11 cellular contexts compared by ENCODE assay signal in genomic region chr17:36934759-36935630, GRCh38. TPM values are rescaled to one million over a fixed set of nuclear protein-coding genes. Genes with fewer than 3 reads are reported as not detected.
DNase-seq lines count a peak whose midpoint lies in the region; ATAC-seq, FAIRE-seq and TF ChIP-seq lines count a peak whose summit lies in the region.
"Had no signal": no experiment of that assay in that cellular context is flagged by ENCODE, and none has a peak within 500 bp of the region (broad histone marks: within the 10 kb centered on the region; RNA-seq: fewer than 3 reads in every experiment).

No MANE protein-coding gene starts in this region.

- H4K20me1 ChIP-seq in IMR-90 (ENCODE audit: insufficient read depth, low read length) = peaks cover 30% of the 10 kb centered on the region
- no peaks in the 10 kb centered on the region for H4K20me1 ChIP-seq in mammary epithelial cell (ENCODE audit: insufficient read depth, low read length)

- BruUV-seq in IMR-90 (replicated peaks; lab: Mats Ljungman, UMichigan) = no TSS peak
- no TSS peak for BruUV-seq in mammary epithelial cell (replicated peaks; lab: Mats Ljungman, UMichigan)

- no peak overlapping the region for H3K14ac ChIP-seq in IMR-90 (replicated peaks; ENCODE audit: low read depth, low read length)

- no peak overlapping the region for H3K23ac ChIP-seq in IMR-90 (ENCODE audit: low read depth, low read length)

- FAIRE-seq in HTR-8/SVneo (lab: Jason Lieb, UNC) = no peak

- POLR2A ChIA-PET in IMR-90 (lab: Charles Lee; ENCODE audit: unreplicated experiment) = no interaction called here

- no peak overlapping the region for H3K27ac ChIP-seq in IMR-90 (ENCODE audit: insufficient read depth, low read length)
- no peak overlapping the region for H3K27ac ChIP-seq in mammary epithelial cell (ENCODE audit: insufficient read depth, low read depth, low read length)
- no peak overlapping the region for H3K27ac ChIP-seq in ovary
- H3K27ac ChIP-seq: body of pancreas had no signal

- DNase-seq in D341Med (ENCODE audit: low spot score) (peak; percentile 80), IMR-90 (no peak), mammary epithelial cell (no peak), natural killer cell (peak; percentile 38), HTR-8/SVneo (ENCODE audit: insufficient read length, low spot score) (no peak), ovary (no peak), GF-D8 (lab: John Stamatoyannopoulos, UW) (no peak)
- DNase-seq: body of pancreas, NCI-H774, occipital lobe had no signal

- TF ChIP-seq POLR2A in IMR-90 (IDR thresholded peaks at IDR 0.05; ENCODE audit: low read depth, low read length) (no peak), ovary (IDR thresholded peaks at IDR 0.05) (no peak)

- H3K9me1 ChIP-seq in IMR-90 (ENCODE audit: insufficient read depth, low read length) = peaks cover 7% of the 10 kb centered on the region; the same call in 1 of the 2 replicates

- no peak for TF ChIP-seq RAD21 in IMR-90 (IDR thresholded peaks at IDR 0.05; ENCODE audit: low read length)

- peak overlapping the region; percentile 40 for H2AK9ac ChIP-seq in IMR-90 (replicated peaks; ENCODE audit: low read depth, low read length, poor library complexity)

- H3K4me3 Mint-ChIP-seq in natural killer cell = peak overlapping the region; percentile 76

- H3K27me3 ChIP-seq in IMR-90 (ENCODE audit: control insufficient read depth, insufficient read depth, low read length) (peaks cover 99% of the 10 kb centered on the region), mammary epithelial cell (ENCODE audit: insufficient read depth, low read length) (peaks cover 98% of the 10 kb centered on the region), ovary (peaks cover 23% of the 10 kb centered on the region)

- no peak overlapping the region for H2BK15ac ChIP-seq in IMR-90 (ENCODE audit: low read depth, low read length)

- no peak overlapping the region for H3K27ac Mint-ChIP-seq in natural killer cell

- no peak overlapping the region for H2AK5ac ChIP-seq in IMR-90 (ENCODE audit: low read depth, low read length)

- TF ChIP-seq EP300 in ovary (IDR thresholded peaks at IDR 0.05) = no peak

- H3K18ac ChIP-seq in IMR-90 (ENCODE audit: low read depth, low read length) = no peak overlapping the region

- ATAC-seq in IMR-90 (ENCODE audit: low read depth) (peak; percentile 15; the same call in 1 of the 2 replicates), natural killer cell (peak in 2 of 3 donors; percentile 35 to 50), GM18870 (IDR thresholded peaks at IDR 0.05; ENCODE audit: unreplicated experiment) (no peak)
- ATAC-seq: body of pancreas had no signal

- dilution Hi-C loops in IMR-90 (cut with HindIII; ENCODE audit: low sequenced_read_pairs, unreplicated experiment) (no loop called here), mammary epithelial cell (cut with HindIII; ENCODE audit: low sequenced_read_pairs) (no loop called here)

- TF ChIP-seq CTCF in IMR-90 (conservative IDR thresholded peaks at IDR 0.05; ENCODE audit: low read depth, low read length) = no peak
- no peak for TF ChIP-seq CTCF in mammary epithelial cell (conservative IDR thresholded peaks at IDR 0.05 in 1 of 2, IDR thresholded peaks at IDR 0.05 in 1 of 2; ENCODE audit: extremely low read depth in 1 of 2, insufficient read depth in 1 of 2, low read depth in 1 of 2, low read length in 2 of 2)
- no peak for TF ChIP-seq CTCF in natural killer cell (IDR thresholded peaks at IDR 0.05)
- no peak for TF ChIP-seq CTCF in ovary (IDR thresholded peaks at IDR 0.05)

- H3K9ac ChIP-seq in IMR-90 (ENCODE audit: low read depth, low read length) = no peak overlapping the region
- H3K9ac ChIP-seq in mammary epithelial cell (ENCODE audit: insufficient read depth, low read length) = no peak overlapping the region

- H2BK20ac ChIP-seq in IMR-90 (ENCODE audit: low read depth, low read length) = no peak overlapping the region

- H4K8ac ChIP-seq in IMR-90 (ENCODE audit: low read depth in 2 of 2, low read length in 2 of 2) = no peak overlapping the region

- peaks cover 15% of the 10 kb centered on the region; the same call in 1 of the 2 replicates for H3K9me3 ChIP-seq in IMR-90 (ENCODE audit: control insufficient read depth, insufficient read depth, low read length)
- H3K9me3 ChIP-seq in mammary epithelial cell (replicated peaks; ENCODE audit: insufficient read depth, low read length) = no peaks in the 10 kb centered on the region
- H3K9me3 ChIP-seq in ovary = no peaks in the 10 kb centered on the region
- H3K9me3 ChIP-seq: body of pancreas had no signal

- H3K4me3 ChIP-seq in IMR-90 (ENCODE audit: insufficient read depth, low read depth, low read length) (no peak overlapping the region), mammary epithelial cell (replicated peaks in 1 of 3; ENCODE audit: insufficient read depth in 1 of 3, low read depth in 2 of 3, low read length in 3 of 3) (no peak overlapping the region), ovary (no peak overlapping the region)
- H3K4me3 ChIP-seq: body of pancreas had no signal

- H3K4me1 ChIP-seq in IMR-90 (ENCODE audit: control insufficient read depth, insufficient read depth, low read length) (peaks cover 6% of the 10 kb centered on the region; the same call in 1 of the 2 replicates), mammary epithelial cell (ENCODE audit: insufficient read depth, low read length) (peaks cover 46% of the 10 kb centered on the region), ovary (ENCODE audit: insufficient read depth) (peaks cover 16% of the 10 kb centered on the region)

- in situ Hi-C loops in IMR-90 (cut with MboI; ENCODE audit: low sequenced_read_pairs) = no loop called here
- in situ Hi-C loops in mammary epithelial cell (cut with MboI; ENCODE audit: low sequenced_read_pairs in 2 of 2) = no loop called here

- H2BK5ac ChIP-seq in IMR-90 (ENCODE audit: low read depth, low read length, poor library complexity, severe bottlenecking) = no peak overlapping the region

- H2AFZ ChIP-seq in IMR-90 (replicated peaks; ENCODE audit: low read length, poor library complexity) (peak overlapping the region; percentile 68), mammary epithelial cell (ENCODE audit: low read depth, low read length) (no peak overlapping the region)

- intact Hi-C loops in IMR-90 (cut with micrococcal nuclease) (loop anchor here (10.0 kb wide), 1 partner anchor 80 kb away; no protein-coding TSS in a partner anchor), mammary epithelial cell (cut with micrococcal nuclease) (loop anchor here (10.0 kb wide), 1 partner anchor 1130 kb away; the partner anchor contains the start of gene TAF15), natural killer cell (cut with micrococcal nuclease) (loop anchor here (2.0 kb wide), 1 partner anchor 14 kb away; the partner anchor contains the start of gene AATF), ovary (cut with DNase I) (no loop called here)

- no peaks in the 10 kb centered on the region for H3K36me3 Mint-ChIP-seq in natural killer cell

- H4K5ac ChIP-seq in IMR-90 (ENCODE audit: low read depth, low read length) = no peak overlapping the region

- H3K79me1 ChIP-seq in IMR-90 (ENCODE audit: low read depth in 1 of 2, low read length in 2 of 2) = no peaks in the 10 kb centered on the region

- H3K27me3 Mint-ChIP-seq in natural killer cell (ENCODE audit: low read depth in 2 of 2) = peaks cover 73 to 81% of the 10 kb centered on the region in 2 donors

- no peak overlapping the region for H4K91ac ChIP-seq in IMR-90 (ENCODE audit: insufficient read depth, low read depth, low read length)

- no peaks in the 10 kb centered on the region for H3K9me3 Mint-ChIP-seq in natural killer cell

- H3K4me2 ChIP-seq in IMR-90 (ENCODE audit: low read depth, low read length) = no peak overlapping the region
- H3K4me2 ChIP-seq in mammary epithelial cell (ENCODE audit: insufficient read depth, low read depth, low read length) = peak overlapping the region; percentile 39

- H3K56ac ChIP-seq in IMR-90 (ENCODE audit: extremely low read depth, insufficient read depth, low read length) = no peak overlapping the region

- CTCF ChIA-PET in IMR-90 (lab: Yijun Ruan, JAX) (no interaction called here), mammary epithelial cell (lab: Charles Lee; ENCODE audit: low non-redundant PET) (no interaction called here)

- H2BK120ac ChIP-seq in IMR-90 (ENCODE audit: low read depth, low read length) = no peak overlapping the region

- 1% methylated on average over 12 of the region's 75 CpGs; no CpG with 5 or more reads in 1 of the 2 experiments for WGBS in IMR-90 (ENCODE audit: extremely low coverage in 2 of 2, insufficient read length in 1 of 2), 2 experiments
- WGBS in mammary epithelial cell (ENCODE audit: low coverage, missing lambda C conversion rate) = 8% methylated on average over 25 of the region's 75 CpGs
- 2 to 4% (median 3%) methylated on average over 40 to 75 of the region's 75 CpGs for WGBS in ovary, 3 donors

- H3K4ac ChIP-seq in IMR-90 (ENCODE audit: low read depth, low read length) = no peak overlapping the region

- H3K36me3 ChIP-seq in IMR-90 (ENCODE audit: control insufficient read depth, insufficient read depth, low read length) = no peaks in the 10 kb centered on the region
- H3K36me3 ChIP-seq in mammary epithelial cell (ENCODE audit: insufficient read depth, low read length) = no peaks in the 10 kb centered on the region
- no peaks in the 10 kb centered on the region for H3K36me3 ChIP-seq in ovary

- H3K79me2 ChIP-seq in mammary epithelial cell (ENCODE audit: insufficient read depth, low read length) = no peaks in the 10 kb centered on the region

- H3K4me1 Mint-ChIP-seq in natural killer cell = peaks cover 52 to 78% of the 10 kb centered on the region in 2 donors

RNA-seq across cellular contexts. Expression of gene LHX1, which starts 2.3 kb away (rescaled TPM):
- total RNA-seq in IMR-90 (2012; rRNA removed) = not detected in 2 replicates
- polyA plus RNA-seq in IMR-90 (2012; rRNA removed) = not detected in 2 replicates
- polyA plus RNA-seq in IMR-90 (2012; cell fraction: cytosol; rRNA removed) = not detected in 2 replicates
- polyA plus RNA-seq in IMR-90 (2012; cell fraction: nucleus; rRNA removed; ENCODE audit: low replicate concordance) = not detected in 2 replicates
- not detected for total RNA-seq in mammary epithelial cell
- polyA plus RNA-seq in mammary epithelial cell = not detected
- not detected for polyA minus RNA-seq in mammary epithelial cell
- total RNA-seq in natural killer cell = not detected
- total RNA-seq in ovary = 1 to 10 TPM in 2 of 7 donors, under 1 TPM in 2, not detected in 3; 0.34 to 3.6 (median 1.8) TPM
- under 1 TPM in 1 of 2 donors, not detected in 1; 0.08 TPM for polyA plus RNA-seq in ovary
- total RNA-seq: body of pancreas, occipital lobe had no signal

RNA-seq across cellular contexts. Expression of gene AATF, which starts 13.8 kb away (rescaled TPM):
- 34.8 and 37.2 TPM in 2 replicates for total RNA-seq in IMR-90 (2012; rRNA removed)
- 18.1 and 21.0 TPM in 2 replicates for polyA plus RNA-seq in IMR-90 (2012; rRNA removed)
- 7.0 and 14.1 TPM in 2 replicates for polyA plus RNA-seq in IMR-90 (2012; cell fraction: cytosol; rRNA removed)
- 6.8 and 16.3 TPM in 2 replicates for polyA plus RNA-seq in IMR-90 (2012; cell fraction: nucleus; rRNA removed; ENCODE audit: low replicate concordance)
- 10 to 100 TPM; 21.2 to 70.3 TPM for total RNA-seq in mammary epithelial cell
- polyA plus RNA-seq in mammary epithelial cell = 19.0 TPM
- 54.6 TPM for polyA minus RNA-seq in mammary epithelial cell
- total RNA-seq in natural killer cell = 10 to 100 TPM; 60.1 to 67.2 (median 63.2) TPM
- 10 to 100 TPM; 28.5 to 48.2 (median 42.5) TPM for total RNA-seq in ovary
- polyA plus RNA-seq in ovary = 10 to 100 TPM; 38.7 to 73.6 TPM

Comparison
In these comparisons a context has a peak if more than half of its experiments do, and no peak if none do; other contexts are left out.
1. DNase-seq: peak in D341Med (single experiment) and natural killer cell (single experiment); none in IMR-90 (single experiment), mammary epithelial cell (single experiment), HTR-8/SVneo (single experiment), ovary (0 of 5) and GF-D8 (single experiment).
2. intact Hi-C loops: an anchor here in IMR-90 (10.0 kb wide), mammary epithelial cell (10.0 kb wide) and natural killer cell (2.0 kb wide); none called in ovary.